8 cellular contexts compared by ENCODE assay signal in the genomic region with DNA sequence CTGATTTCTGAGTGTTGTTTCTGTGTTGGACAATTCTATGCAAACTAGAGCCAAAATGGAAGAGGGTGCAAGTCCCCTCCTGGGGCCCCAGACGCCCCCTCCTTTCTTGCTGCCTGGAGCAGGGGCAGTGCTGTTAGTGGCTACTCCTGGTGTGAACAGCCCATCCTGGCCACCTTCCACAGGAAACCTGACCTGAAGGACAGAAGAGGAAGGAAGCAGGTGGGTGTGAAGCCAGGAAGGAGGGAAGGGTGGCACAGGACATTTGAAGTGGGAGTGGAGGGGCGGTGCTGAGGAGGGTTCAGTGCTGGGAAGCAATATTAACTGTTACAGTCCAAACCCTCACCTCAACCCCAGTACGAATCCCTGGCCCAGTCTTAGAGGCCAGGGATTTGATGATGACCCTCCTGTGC. TPM values are rescaled to one million over a fixed set of nuclear protein-coding genes. Genes with fewer than 3 reads are reported as not detected.
A peak's percentile ranks its signal among the peaks of the same experiment; 100 is the strongest.
DNase-seq lines count a peak whose midpoint lies in the region; ATAC-seq and TF ChIP-seq lines count a peak whose summit lies in the region.

No MANE protein-coding gene starts in this region.

- intact Hi-C loops in activated T-helper 1 cell treated with anti-CD3 and anti-CD28 coated beads, Interleukin-12 subunit alpha, Interleukin-12 subunit beta, Interleukin-2, Interleukin-4 antibody, amounts not matched to agents 30 ng/mL and 10 ng/mL and 1 ng/mL, durations not matched to agents 14 hours and 24 hours and 36 hours (cut with micrococcal nuclease): no loop called here

- H3K4me2 ChIP-seq in hepatocyte (peak overlapping the region; percentile 96), skeletal muscle satellite cell (ENCODE audit: low read length) (peak overlapping the region; percentile 98)

- ATAC-seq in HG02759 (IDR thresholded peaks at IDR 0.05; ENCODE audit: unreplicated experiment): no peak
- no peak for ATAC-seq in HG02870 (IDR thresholded peaks at IDR 0.05; ENCODE audit: unreplicated experiment)

- peak overlapping the region; percentile 3 for H3K27ac Mint-ChIP-seq in activated T-helper 1 cell treated with anti-CD3 and anti-CD28 coated beads, Interleukin-12 subunit alpha, Interleukin-12 subunit beta, Interleukin-2, Interleukin-4 antibody, amounts not matched to agents 30 ng/mL and 10 ng/mL and 1 ng/mL, durations not matched to agents 14 hours and 24 hours and 36 hours

- H3K9ac ChIP-seq in HUES6 (ENCODE audit: low read length): no peak overlapping the region
- no peak overlapping the region for H3K9ac ChIP-seq in skeletal muscle satellite cell (ENCODE audit: low read depth, low read length)

- H4K20me1 ChIP-seq in hepatocyte (ENCODE audit: insufficient read depth, poor library complexity, severe bottlenecking): no peaks in the 10 kb centered on the region

- no peaks in the 10 kb centered on the region for H3K36me3 Mint-ChIP-seq in activated T-helper 1 cell treated with anti-CD3 and anti-CD28 coated beads, Interleukin-12 subunit alpha, Interleukin-12 subunit beta, Interleukin-2, Interleukin-4 antibody, amounts not matched to agents 30 ng/mL and 10 ng/mL and 1 ng/mL, durations not matched to agents 14 hours and 24 hours and 36 hours (ENCODE audit: low read depth)

- TF ChIP-seq CTCF in hepatocyte (IDR thresholded peaks at IDR 0.05; ENCODE audit: poor library complexity): no peak

- peaks cover 19% of the 10 kb centered on the region for H3K4me1 Mint-ChIP-seq in activated T-helper 1 cell treated with anti-CD3 and anti-CD28 coated beads, Interleukin-12 subunit alpha, Interleukin-12 subunit beta, Interleukin-2, Interleukin-4 antibody, amounts not matched to agents 30 ng/mL and 10 ng/mL and 1 ng/mL, durations not matched to agents 14 hours and 24 hours and 36 hours (ENCODE audit: low read depth)

- H3K9me3 ChIP-seq in HUES6 (ENCODE audit: control insufficient read depth, insufficient read depth, low read depth, low read length) (no peaks in the 10 kb centered on the region), hepatocyte (ENCODE audit: low read depth) (no peaks in the 10 kb centered on the region), skeletal muscle satellite cell (replicated peaks; ENCODE audit: low read length) (no peaks in the 10 kb centered on the region)

- 61% methylated on average over 3 of the region's 3 CpGs for WGBS in hepatocyte (ENCODE audit: low lambda C conversion rate, missing lambda C conversion rate)

- no peaks in the 10 kb centered on the region for H3K9me3 Mint-ChIP-seq in activated T-helper 1 cell treated with anti-CD3 and anti-CD28 coated beads, Interleukin-12 subunit alpha, Interleukin-12 subunit beta, Interleukin-2, Interleukin-4 antibody, amounts not matched to agents 30 ng/mL and 10 ng/mL and 1 ng/mL, durations not matched to agents 14 hours and 24 hours and 36 hours

- H3K27ac ChIP-seq in HUES6 (ENCODE audit: low read depth, low read length): no peak overlapping the region
- peak overlapping the region; percentile 67 for H3K27ac ChIP-seq in hepatocyte

- peaks cover 18% of the 10 kb centered on the region for H3K4me1 ChIP-seq in HUES6 (ENCODE audit: control insufficient read depth, insufficient read depth, low read length)
- peaks cover 21% of the 10 kb centered on the region for H3K4me1 ChIP-seq in hepatocyte (ENCODE audit: insufficient read depth)
- peaks cover 22% of the 10 kb centered on the region for H3K4me1 ChIP-seq in skeletal muscle satellite cell (ENCODE audit: control insufficient read depth, insufficient read depth, low read length)

- H3K27me3 ChIP-seq in HUES6 (ENCODE audit: control insufficient read depth, insufficient read depth, low read length): peaks cover 54% of the 10 kb centered on the region
- no peaks in the 10 kb centered on the region for H3K27me3 ChIP-seq in hepatocyte
- no peaks in the 10 kb centered on the region for H3K27me3 ChIP-seq in skeletal muscle satellite cell (ENCODE audit: control insufficient read depth, insufficient read depth, low read length)

- H2AFZ ChIP-seq in hepatocyte: no peak overlapping the region

- H3K36me3 ChIP-seq in HUES6 (ENCODE audit: control insufficient read depth, insufficient read depth, low read length) (no peaks in the 10 kb centered on the region), hepatocyte (replicated peaks; ENCODE audit: insufficient read depth, low read depth) (no peaks in the 10 kb centered on the region), skeletal muscle satellite cell (ENCODE audit: insufficient read depth, low read length) (no peaks in the 10 kb centered on the region)

- H3K4me3 ChIP-seq in HUES6 (ENCODE audit: low read depth, low read length): peak overlapping the region; percentile 82
- peak overlapping the region; percentile 83 for H3K4me3 ChIP-seq in hepatocyte
- peak overlapping the region; percentile 80 for H3K4me3 ChIP-seq in skeletal muscle satellite cell (ENCODE audit: low read length)

- no peak for DNase-seq in activated T-helper 1 cell treated with anti-CD3 and anti-CD28 coated beads, Interleukin-12 subunit alpha, Interleukin-12 subunit beta, Interleukin-2, Interleukin-4 antibody, amounts not matched to agents 30 ng/mL and 10 ng/mL and 1 ng/mL, durations not matched to agents 14 hours and 24 hours and 36 hours (ENCODE audit: low spot score)
- DNase-seq in hepatocyte (ENCODE audit: low spot score): no peak
- DNase-seq in EL: no peak
- no peak for DNase-seq in midbrain (lab: John Stamatoyannopoulos, UW)

- H3K27me3 Mint-ChIP-seq in activated T-helper 1 cell treated with anti-CD3 and anti-CD28 coated beads, Interleukin-12 subunit alpha, Interleukin-12 subunit beta, Interleukin-2, Interleukin-4 antibody, amounts not matched to agents 30 ng/mL and 10 ng/mL and 1 ng/mL, durations not matched to agents 14 hours and 24 hours and 36 hours (ENCODE audit: insufficient read depth): peaks cover 15% of the 10 kb centered on the region

- H3K9me2 ChIP-seq in hepatocyte (replicated peaks; ENCODE audit: insufficient read depth): no peaks in the 10 kb centered on the region

- peak overlapping the region; percentile 55 for H3K4me3 Mint-ChIP-seq in activated T-helper 1 cell treated with anti-CD3 and anti-CD28 coated beads, Interleukin-12 subunit alpha, Interleukin-12 subunit beta, Interleukin-2, Interleukin-4 antibody, amounts not matched to agents 30 ng/mL and 10 ng/mL and 1 ng/mL, durations not matched to agents 14 hours and 24 hours and 36 hours

- peaks cover 11% of the 10 kb centered on the region for H3K79me2 ChIP-seq in hepatocyte

RNA-seq across cellular contexts. Expression of gene PRICKLE4, which starts 0.7 kb away (rescaled TPM):
- not detected in 2 replicates for total RNA-seq in activated T-helper 1 cell treated with anti-CD3 and anti-CD28 coated beads, Interleukin-12 subunit alpha, Interleukin-12 subunit beta, Interleukin-2, Interleukin-4 antibody, amounts not matched to agents 30 ng/mL and 10 ng/mL and 1 ng/mL, durations not matched to agents 14 hours and 24 hours and 36 hours
- 1.2 and 4.0 TPM in 2 replicates for total RNA-seq in hepatocyte
- 0.80 and 1.3 TPM in 2 replicates for polyA plus RNA-seq in hepatocyte
- total RNA-seq in skeletal muscle satellite cell (2012; rRNA removed): 0.25 TPM in 1 of 2 replicates, not detected in the other

RNA-seq across cellular contexts. Expression of gene FRS3, which starts 1.6 kb away (rescaled TPM):
- total RNA-seq in activated T-helper 1 cell treated with anti-CD3 and anti-CD28 coated beads, Interleukin-12 subunit alpha, Interleukin-12 subunit beta, Interleukin-2, Interleukin-4 antibody, amounts not matched to agents 30 ng/mL and 10 ng/mL and 1 ng/mL, durations not matched to agents 14 hours and 24 hours and 36 hours: 5.2 and 5.3 TPM in 2 replicates
- total RNA-seq in hepatocyte: 0.84 and 1.4 TPM in 2 replicates
- 4.0 and 8.4 TPM in 2 replicates for polyA plus RNA-seq in hepatocyte
- total RNA-seq in skeletal muscle satellite cell (2012; rRNA removed): 0.51 and 1.5 TPM in 2 replicates

RNA-seq across cellular contexts. Expression of gene TOMM6, which starts 6.2 kb away (rescaled TPM):
- total RNA-seq in activated T-helper 1 cell treated with anti-CD3 and anti-CD28 coated beads, Interleukin-12 subunit alpha, Interleukin-12 subunit beta, Interleukin-2, Interleukin-4 antibody, amounts not matched to agents 30 ng/mL and 10 ng/mL and 1 ng/mL, durations not matched to agents 14 hours and 24 hours and 36 hours: 334 and 338 TPM in 2 replicates
- 127 and 197 TPM in 2 replicates for total RNA-seq in hepatocyte
- polyA plus RNA-seq in hepatocyte: 211 and 240 TPM in 2 replicates
- 107 and 158 TPM in 2 replicates for total RNA-seq in skeletal muscle satellite cell (2012; rRNA removed)

RNA-seq across cellular contexts. Expression of gene PGC, which starts 34.1 kb away (rescaled TPM):
- total RNA-seq in activated T-helper 1 cell treated with anti-CD3 and anti-CD28 coated beads, Interleukin-12 subunit alpha, Interleukin-12 subunit beta, Interleukin-2, Interleukin-4 antibody, amounts not matched to agents 30 ng/mL and 10 ng/mL and 1 ng/mL, durations not matched to agents 14 hours and 24 hours and 36 hours: 0.60 TPM in 1 of 2 replicates, not detected in the other
- 114 and 128 TPM in 2 replicates for total RNA-seq in hepatocyte
- 67.4 and 109 TPM in 2 replicates for polyA plus RNA-seq in hepatocyte
- total RNA-seq in skeletal muscle satellite cell (2012; rRNA removed): not detected in 2 replicates

RNA-seq across cellular contexts. Expression of gene TFEB, which starts 45.9 kb away (rescaled TPM):
- total RNA-seq in activated T-helper 1 cell treated with anti-CD3 and anti-CD28 coated beads, Interleukin-12 subunit alpha, Interleukin-12 subunit beta, Interleukin-2, Interleukin-4 antibody, amounts not matched to agents 30 ng/mL and 10 ng/mL and 1 ng/mL, durations not matched to agents 14 hours and 24 hours and 36 hours: 15.6 and 17.2 TPM in 2 replicates
- total RNA-seq in hepatocyte: 10.1 and 14.2 TPM in 2 replicates
- 23.7 and 32.7 TPM in 2 replicates for polyA plus RNA-seq in hepatocyte
- total RNA-seq in skeletal muscle satellite cell (2012; rRNA removed): 2.0 TPM in 2 replicates
